In genomic region chr1:6282577-6283270, GRCh38 we compare ENCODE assay signal across 1 cellular context.
A peak's percentile ranks its signal among the peaks of the same experiment; 100 is the strongest.
TF ChIP-seq lines count a peak whose summit lies in the region.

No MANE protein-coding gene starts in this region.

TF ChIP-seq in HEK293, 187 proteins besides CTCF, POLR2A, EP300 and RAD21:
- TF ChIP-seq, protein P1, sequence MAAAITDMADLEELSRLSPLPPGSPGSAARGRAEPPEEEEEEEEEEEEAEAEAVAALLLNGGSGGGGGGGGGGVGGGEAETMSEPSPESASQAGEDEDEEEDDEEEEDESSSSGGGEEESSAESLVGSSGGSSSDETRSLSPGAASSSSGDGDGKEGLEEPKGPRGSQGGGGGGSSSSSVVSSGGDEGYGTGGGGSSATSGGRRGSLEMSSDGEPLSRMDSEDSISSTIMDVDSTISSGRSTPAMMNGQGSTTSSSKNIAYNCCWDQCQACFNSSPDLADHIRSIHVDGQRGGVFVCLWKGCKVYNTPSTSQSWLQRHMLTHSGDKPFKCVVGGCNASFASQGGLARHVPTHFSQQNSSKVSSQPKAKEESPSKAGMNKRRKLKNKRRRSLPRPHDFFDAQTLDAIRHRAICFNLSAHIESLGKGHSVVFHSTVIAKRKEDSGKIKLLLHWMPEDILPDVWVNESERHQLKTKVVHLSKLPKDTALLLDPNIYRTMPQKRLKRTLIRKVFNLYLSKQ (tag by site-specific recombination; IDR thresholded peaks at IDR 0.05; ENCODE audit: borderline replicate concordance) = no peak
- TF ChIP-seq ZNF341 (tag by site-specific recombination; IDR thresholded peaks at IDR 0.05; ENCODE audit: low read depth) (no peak), ZNF677 (tag by site-specific recombination; IDR thresholded peaks at IDR 0.05) (peak; percentile 91), ZNF121 (tag by site-specific recombination; IDR thresholded peaks at IDR 0.05) (no peak)
